11 cellular contexts compared by ENCODE assay signal in genomic region chr4:26780524-26780923, GRCh38.
DNase-seq lines count a peak whose midpoint lies in the region; ATAC-seq and TF ChIP-seq lines count a peak whose summit lies in the region.
"Had no signal": no experiment of that assay in that cellular context is flagged by ENCODE, and none has a peak within 500 bp of the region (broad histone marks: within the 10 kb centered on the region; RNA-seq: fewer than 3 reads in every experiment).

No MANE protein-coding gene starts in this region.

- DNase-seq in RWPE1 (ENCODE audit: low spot score) (peak; percentile 62), renal cortical epithelial cell (ENCODE audit: low read depth) (peak; percentile 78), neuronal stem cell (ENCODE audit: low spot score) (no peak), cerebellar cortex (ENCODE audit: low spot score) (no peak), hypothalamus (lab: John Stamatoyannopoulos, UW) (no peak), H9 (no peak)
- DNase-seq: tibial artery had no signal

- H3K18ac ChIP-seq in neuronal stem cell (ENCODE audit: low read length), result no peak overlapping the region
- H3K18ac ChIP-seq in H9 (ENCODE audit: insufficient read length, low read depth, low read length), result no peak overlapping the region

- H2AK5ac ChIP-seq in neuronal stem cell (ENCODE audit: low read depth, low read length) (no peak overlapping the region), H9 (ENCODE audit: insufficient read length, low read length) (no peak overlapping the region)

- H3K4me3 ChIP-seq in neuronal stem cell (ENCODE audit: low read length in 2 of 2), result no peak overlapping the region
- H3K4me3 ChIP-seq: tibial artery had no signal

- H3K79me2 ChIP-seq in H9 (ENCODE audit: insufficient read depth, low read length), result no peaks in the 10 kb centered on the region

- no peak overlapping the region for H3K56ac ChIP-seq in H9 (ENCODE audit: insufficient read length, low read depth, low read length)

- no peak overlapping the region for H4K5ac ChIP-seq in H9 (ENCODE audit: insufficient read length, low read depth, low read length)

- no peaks in the 10 kb centered on the region for H3K36me3 Mint-ChIP-seq in H9 (ENCODE audit: insufficient read depth in 1 of 3, low read depth in 3 of 3)

- no peak overlapping the region for H3K27ac Mint-ChIP-seq in H9

- no peak overlapping the region for H2BK15ac ChIP-seq in neuronal stem cell (ENCODE audit: low read length)
- no peak overlapping the region for H2BK15ac ChIP-seq in H9 (ENCODE audit: low read depth, low read length)

- no peak overlapping the region for H2BK20ac ChIP-seq in H9 (ENCODE audit: low read depth, low read length, poor library complexity, severe bottlenecking)

- H3K23ac ChIP-seq in neuronal stem cell (ENCODE audit: low read depth, low read length, poor library complexity), result no peak overlapping the region
- H3K23ac ChIP-seq in H9 (ENCODE audit: insufficient read length, low read depth, low read length), result no peak overlapping the region

- no peaks in the 10 kb centered on the region for H3K27me3 Mint-ChIP-seq in H9 (ENCODE audit: low read depth)
- H3K27me3 Mint-ChIP-seq: central memory CD8-positive, alpha-beta T cell had no signal

- H4K91ac ChIP-seq in neuronal stem cell (ENCODE audit: low read depth, low read length, poor library complexity), result no peak overlapping the region
- H4K91ac ChIP-seq in H9 (ENCODE audit: insufficient read length, low read depth, low read length), result no peak overlapping the region

- H3K36me3 ChIP-seq in neuronal stem cell (replicated peaks in 1 of 2; ENCODE audit: control insufficient read depth in 2 of 2, insufficient read depth in 2 of 2, low read length in 2 of 2), result no peaks in the 10 kb centered on the region

- H3K27me3 ChIP-seq in neuronal stem cell (ENCODE audit: control insufficient read depth in 3 of 3, insufficient read depth in 3 of 3, low read depth in 1 of 3, low read length in 3 of 3), result no peaks in the 10 kb centered on the region
- no peaks in the 10 kb centered on the region for H3K27me3 ChIP-seq in H9 (ENCODE audit: insufficient read depth, low read length)
- H3K27me3 ChIP-seq: tibial artery had no signal

- H3K4me3 Mint-ChIP-seq in H9, result no peak overlapping the region
- H3K4me3 Mint-ChIP-seq: central memory CD8-positive, alpha-beta T cell; neural crest cell had no signal

- H3K4ac ChIP-seq in neuronal stem cell (ENCODE audit: low read length), result no peak overlapping the region
- H3K4ac ChIP-seq in H9 (ENCODE audit: low read depth, low read length), result no peak overlapping the region

- H3K79me1 ChIP-seq in neuronal stem cell (ENCODE audit: low read depth, low read length), result no peaks in the 10 kb centered on the region
- no peaks in the 10 kb centered on the region for H3K79me1 ChIP-seq in H9 (ENCODE audit: insufficient read depth, low read depth, low read length, poor library complexity, severe bottlenecking)

- 0 out of 4 replicates have a peak, but pooled peaks cover 0 to 3% of the 10 kb centered on the region in 2 experiments for H3K4me1 Mint-ChIP-seq in H9
- H3K4me1 Mint-ChIP-seq: central memory CD8-positive, alpha-beta T cell had no signal

- TF ChIP-seq CTCF in RWPE1 (conservative IDR thresholded peaks at IDR 0.05; ENCODE audit: low read depth), result no peak
- no peak for TF ChIP-seq CTCF in H9 (conservative IDR thresholded peaks at IDR 0.05)

- H3K23me2 ChIP-seq in H9 (ENCODE audit: insufficient read length, low read depth, low read length, poor library complexity, severe bottlenecking), result no peaks in the 10 kb centered on the region

- H2BK12ac ChIP-seq in neuronal stem cell (ENCODE audit: low read length) (no peak overlapping the region), H9 (ENCODE audit: insufficient read length, low read depth, low read length) (no peak overlapping the region)

- H4K8ac ChIP-seq in neuronal stem cell (ENCODE audit: low read depth, low read length) (no peak overlapping the region), H9 (replicated peaks; ENCODE audit: insufficient read length, low read depth, low read length) (no peak overlapping the region)

- no peak overlapping the region for H3T11ph ChIP-seq in H9 (ENCODE audit: low read length)

- H3K4me1 ChIP-seq in neuronal stem cell (ENCODE audit: control insufficient read depth in 2 of 2, insufficient read depth in 1 of 2, low read depth in 1 of 2, low read length in 2 of 2), result peaks cover 4 to 10% of the 10 kb centered on the region in 2 donors
- no peaks in the 10 kb centered on the region for H3K4me1 ChIP-seq in H9 (ENCODE audit: insufficient read depth, low read length)
- H3K4me1 ChIP-seq: tibial artery had no signal

- H2BK120ac ChIP-seq in neuronal stem cell (ENCODE audit: low read depth, low read length) (no peak overlapping the region), H9 (ENCODE audit: low read depth, low read length, poor library complexity, severe bottlenecking) (no peak overlapping the region)

- H2AFZ ChIP-seq in neuronal stem cell (ENCODE audit: low read length), result no peak overlapping the region
- no peak overlapping the region for H2AFZ ChIP-seq in H9 (ENCODE audit: low read length)

- CTCF ChIA-PET in RWPE1 (lab: Yijun Ruan, JAX), result interaction anchor here (0.6 kb wide), 1 partner anchor 157 kb away, joined by 6 read pairs; no protein-coding TSS in a partner anchor

- H4K20me1 ChIP-seq in H9 (ENCODE audit: control insufficient read depth, insufficient read depth, insufficient read length), result no peaks in the 10 kb centered on the region

- no peak overlapping the region for H3K4me2 ChIP-seq in neuronal stem cell (ENCODE audit: insufficient read depth, low read length, poor library complexity, severe bottlenecking)
- H3K4me2 ChIP-seq in H9 (ENCODE audit: insufficient read depth, insufficient read length, low read length), result no peak overlapping the region

- POLR2A ChIA-PET in RWPE1 (lab: Yijun Ruan, JAX; ENCODE audit: low non-redundant PET), result interaction anchor here (0.5 to 2.0 kb wide), 3 partner anchors 34 to 80 kb away, joined by 4 to 8 read pairs (median 5); partner anchors contain the start of gene STIM2

- H3K14ac ChIP-seq in neuronal stem cell (ENCODE audit: low read length), result no peak overlapping the region
- H3K14ac ChIP-seq in H9 (ENCODE audit: insufficient read depth, low read length), result no peak overlapping the region

- H3K9ac ChIP-seq in neuronal stem cell (ENCODE audit: low read depth, low read length, poor library complexity) (no peak overlapping the region), H9 (ENCODE audit: extremely low read depth, insufficient read length, low read length) (no peak overlapping the region)

- no peaks in the 10 kb centered on the region for H3K9me3 Mint-ChIP-seq in H9
- H3K9me3 Mint-ChIP-seq: central memory CD8-positive, alpha-beta T cell had no signal

- H3K9me3 ChIP-seq in neuronal stem cell (replicated peaks in 1 of 2; ENCODE audit: control insufficient read depth in 2 of 2, insufficient read depth in 1 of 2, low read depth in 1 of 2, low read length in 2 of 2) (no peaks in the 10 kb centered on the region), H9 (ENCODE audit: control insufficient read depth, low read depth, low read length) (no peaks in the 10 kb centered on the region)
- H3K9me3 ChIP-seq: tibial artery had no signal

- H3K27ac ChIP-seq in RWPE1 (peak overlapping the region; percentile 92), neuronal stem cell (replicated peaks; ENCODE audit: low read length) (no peak overlapping the region), H9 (ENCODE audit: insufficient read length, low read depth, low read length) (no peak overlapping the region)
- H3K27ac ChIP-seq: tibial artery had no signal

- ATAC-seq in GM19035 (IDR thresholded peaks at IDR 0.05; ENCODE audit: unreplicated experiment), result peak; percentile 78
- peak; percentile 67 for ATAC-seq in HG02970 (IDR thresholded peaks at IDR 0.05; ENCODE audit: low FRiP score, unreplicated experiment)

- H2BK5ac ChIP-seq in neuronal stem cell (ENCODE audit: low read length) (no peak overlapping the region), H9 (ENCODE audit: insufficient read length, low read length) (no peak overlapping the region)

- no CpG with 5 or more reads among the region's 1 CpG for WGBS in neuronal stem cell (ENCODE audit: extremely low coverage in 2 of 2, insufficient read length in 2 of 2, insufficient replicate concordance in 1 of 2), 2 donors
- WGBS in H9 (ENCODE audit: extremely low coverage, insufficient read length, low lambda C conversion rate), result no CpG with 5 or more reads among the region's 1 CpG

Comparison
In these comparisons a context has a peak if more than half of its experiments do, and no peak if none do; other contexts are left out.
1. DNase-seq: peak in RWPE1 (single experiment) and renal cortical epithelial cell (single experiment); none in neuronal stem cell (single experiment), cerebellar cortex (single experiment), hypothalamus (0 of 51) and H9 (single experiment).